ENCODE assay signal across 30 cellular contexts in the genomic region with DNA sequence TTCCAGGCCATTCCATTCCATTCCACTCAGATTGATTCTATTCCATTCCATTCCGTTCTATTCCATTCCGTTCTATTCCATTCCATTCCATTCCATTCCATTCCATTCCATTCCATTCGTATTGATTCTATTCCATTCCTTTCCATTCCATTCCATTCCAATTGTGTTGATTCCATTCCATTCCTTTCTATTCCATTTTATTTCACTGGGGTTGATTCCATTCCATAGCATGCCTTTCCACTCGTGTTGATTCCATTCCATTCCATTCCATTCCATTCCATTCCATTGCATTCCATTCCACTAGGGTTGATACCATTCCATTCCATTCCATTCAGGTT.
A peak's percentile ranks its signal among the peaks of the same experiment; 100 is the strongest.
DNase-seq lines count a peak whose midpoint lies in the region; ATAC-seq, FAIRE-seq and TF ChIP-seq lines count a peak whose summit lies in the region.
"Had no signal": no experiment of that assay in that cellular context is flagged by ENCODE, and none has a peak within 500 bp of the region (broad histone marks: within the 10 kb centered on the region; RNA-seq: fewer than 3 reads in every experiment).

No MANE protein-coding gene starts in this region.

- H3K36me3 ChIP-seq in breast epithelium (no peaks in the 10 kb centered on the region), endothelial cell of umbilical vein (ENCODE audit: control insufficient read depth in 2 of 2, extremely low read depth in 1 of 2, insufficient read depth in 2 of 2, low read length in 2 of 2) (no peaks in the 10 kb centered on the region), hepatocyte (replicated peaks; ENCODE audit: insufficient read depth, low read depth) (no peaks in the 10 kb centered on the region), upper lobe of right lung (no peaks in the 10 kb centered on the region)
- H3K36me3 ChIP-seq: left ventricle myocardium inferior, neural progenitor cell, SJCRH30, transverse colon had no signal

- peak; percentile 23 for DNase-seq in MCF 10A (ENCODE audit: unreplicated experiment)
- no peak for DNase-seq in breast epithelium (ENCODE audit: low spot score in 2 of 2)
- peak; percentile 82 for DNase-seq in endothelial cell of umbilical vein (ENCODE audit: low read depth, low spot score)
- DNase-seq in hepatocyte (ENCODE audit: low spot score) = peak; percentile 21
- DNase-seq in hypothalamus (lab: John Stamatoyannopoulos, UW) = no peak
- no peak for DNase-seq in HUDEP-2 (lab: John Stamatoyannopoulos, UW; ENCODE audit: unreplicated experiment in 76 of 76)
- DNase-seq in upper lobe of right lung = no peak
- no peak for DNase-seq in AML-193 (lab: John Stamatoyannopoulos, UW)
- DNase-seq: activated CD4-positive, alpha-beta T cell treated with anti-CD3 and anti-CD28 coated beads, Interleukin-2, amount 10 ng/mL, durations not matched to agents 7 days and 5 days; activated naive CD8-positive, alpha-beta T cell treated with anti-CD3 and anti-CD28 coated beads for 36 hours; body of pancreas; Caco-2; cortex of kidney; left ventricle myocardium inferior; NCI-H187 treated with DMSO at 0.1 percent for 48 hours; NCI-H226; PC-3; SJCRH30; stimulated activated CD4-positive, alpha-beta T cell treated with anti-CD3 and anti-CD28 coated beads, Interleukin-4, amount 100 ng/mL, for 1 hour; stimulated activated naive CD8-positive, alpha-beta T cell treated with anti-CD3 and anti-CD28 coated beads, Interleukin-15, amount 100 ng/mL, for 72 hours; T-helper 2 cell; transverse colon had no signal

- no peaks in the 10 kb centered on the region for H3K4me1 Mint-ChIP-seq in MCF 10A (ENCODE audit: insufficient read depth, unreplicated experiment)
- H3K4me1 Mint-ChIP-seq: activated CD4-positive, alpha-beta T cell treated with anti-CD3 and anti-CD28 coated beads, Interleukin-2, amount 10 ng/mL, durations not matched to agents 7 days and 5 days; activated naive CD8-positive, alpha-beta T cell treated with anti-CD3 and anti-CD28 coated beads for 36 hours; neural progenitor cell; stimulated activated naive CD8-positive, alpha-beta T cell treated with anti-CD3 and anti-CD28 coated beads, Interleukin-15, amount 100 ng/mL, for 72 hours had no signal

- H4K20me1 ChIP-seq in endothelial cell of umbilical vein (replicated peaks; ENCODE audit: control insufficient read depth, extremely low read depth, insufficient read depth, low read length) (no peaks in the 10 kb centered on the region), hepatocyte (ENCODE audit: insufficient read depth, poor library complexity, severe bottlenecking) (no peaks in the 10 kb centered on the region)

- H3K27me3 ChIP-seq in breast epithelium (no peaks in the 10 kb centered on the region), endothelial cell of umbilical vein (ENCODE audit: control insufficient read depth in 2 of 2, insufficient read depth in 2 of 2, low read length in 2 of 2) (no peaks in the 10 kb centered on the region), hepatocyte (no peaks in the 10 kb centered on the region), upper lobe of right lung (no peaks in the 10 kb centered on the region)
- H3K27me3 ChIP-seq: body of pancreas, neural progenitor cell, SJCRH30, transverse colon had no signal

- POLR2A ChIA-PET in MCF 10A (lab: Yijun Ruan, JAX) = no interaction called here
- POLR2A ChIA-PET in endothelial cell of umbilical vein (lab: Charles Lee) = no interaction called here

- H3K9me3 Mint-ChIP-seq in MCF 10A (ENCODE audit: unreplicated experiment) = peaks cover 21% of the 10 kb centered on the region

- H3K9me3 ChIP-seq in breast epithelium = peaks cover 23 to 32% of the 10 kb centered on the region in 2 donors
- H3K9me3 ChIP-seq in endothelial cell of umbilical vein (replicated peaks; ENCODE audit: control insufficient read depth, insufficient read depth, low read length) = peaks cover 48% of the 10 kb centered on the region
- H3K9me3 ChIP-seq in hepatocyte (ENCODE audit: low read depth) = peaks cover 55% of the 10 kb centered on the region
- H3K9me3 ChIP-seq in upper lobe of right lung = peaks cover 29% of the 10 kb centered on the region
- H3K9me3 ChIP-seq: left ventricle myocardium inferior had no signal

- TF ChIP-seq CTCF in MCF 10A (IDR thresholded peaks at IDR 0.05; ENCODE audit: unreplicated experiment) (no peak), breast epithelium (IDR thresholded peaks at IDR 0.05) (no peak), endothelial cell of umbilical vein (IDR thresholded peaks at IDR 0.05; ENCODE audit: extremely low read depth in 1 of 2, insufficient read depth in 1 of 2, low read depth in 1 of 2, low read length in 2 of 2) (no peak), hepatocyte (IDR thresholded peaks at IDR 0.05; ENCODE audit: poor library complexity) (no peak), upper lobe of right lung (IDR thresholded peaks at IDR 0.05) (no peak)

- 58% methylated on average over 4 of the region's 4 CpGs for WGBS in hepatocyte (ENCODE audit: low lambda C conversion rate, missing lambda C conversion rate)

- H3K4me1 ChIP-seq in breast epithelium (no peaks in the 10 kb centered on the region), endothelial cell of umbilical vein (ENCODE audit: control insufficient read depth, extremely low read depth, insufficient read depth, low read length) (no peaks in the 10 kb centered on the region), hepatocyte (ENCODE audit: insufficient read depth) (no peaks in the 10 kb centered on the region), upper lobe of right lung (no peaks in the 10 kb centered on the region)
- H3K4me1 ChIP-seq: body of pancreas, Caco-2, left ventricle myocardium inferior, neural progenitor cell, SJCRH30, transverse colon had no signal

- no peak overlapping the region for H3K9ac ChIP-seq in endothelial cell of umbilical vein (replicated peaks; ENCODE audit: extremely low read depth, insufficient read depth, low read length)
- H3K9ac ChIP-seq: neural progenitor cell had no signal

- TF ChIP-seq POLR2A in breast epithelium (IDR thresholded peaks at IDR 0.05) (no peak), endothelial cell of umbilical vein (IDR thresholded peaks at IDR 0.05; ENCODE audit: low read depth, low read length) (no peak)

- intact Hi-C loops in MCF 10A (cut with micrococcal nuclease) = no loop called here
- intact Hi-C loops in breast epithelium (cut with DNase I; ENCODE audit: low total_unique reads) = no loop called here
- intact Hi-C loops in endothelial cell of umbilical vein (cut with micrococcal nuclease) = no loop called here
- intact Hi-C loops in upper lobe of right lung (cut with DNase I) = no loop called here

- no peak overlapping the region for H3K4me2 ChIP-seq in endothelial cell of umbilical vein (ENCODE audit: insufficient read depth, low read length)
- no peak overlapping the region for H3K4me2 ChIP-seq in hepatocyte
- H3K4me2 ChIP-seq: neural progenitor cell had no signal

- H3K9me1 ChIP-seq in endothelial cell of umbilical vein (replicated peaks; ENCODE audit: control insufficient read depth, extremely low read depth, insufficient read depth, low read length) = no peaks in the 10 kb centered on the region

- H3K4me3 ChIP-seq in breast epithelium (no peak overlapping the region), endothelial cell of umbilical vein (replicated peaks in 1 of 3; ENCODE audit: insufficient read depth in 1 of 3, low read depth in 1 of 3, low read length in 3 of 3) (no peak overlapping the region), hepatocyte (no peak overlapping the region), upper lobe of right lung (no peak overlapping the region)
- H3K4me3 ChIP-seq: body of pancreas, left ventricle myocardium inferior, neural progenitor cell, SJCRH30, transverse colon had no signal

- FAIRE-seq in endothelial cell of umbilical vein (lab: Jason Lieb, UNC) = no peak
- FAIRE-seq: GM18507, H1 had no signal

- CTCF ChIA-PET in MCF 10A (lab: Yijun Ruan, JAX) = no interaction called here
- CTCF ChIA-PET in endothelial cell of umbilical vein (lab: Charles Lee) = no interaction called here

- H3K79me2 ChIP-seq in endothelial cell of umbilical vein (ENCODE audit: control insufficient read depth, insufficient read depth, low read length) (no peaks in the 10 kb centered on the region), hepatocyte (no peaks in the 10 kb centered on the region)

- no peak for ATAC-seq in upper lobe of right lung
- ATAC-seq: PC-3 had no signal

- H3K36me3 Mint-ChIP-seq in MCF 10A (ENCODE audit: insufficient read depth, unreplicated experiment) = no peaks in the 10 kb centered on the region
- H3K36me3 Mint-ChIP-seq: IgD-negative memory B cell had no signal

- no peak overlapping the region for H3K27ac Mint-ChIP-seq in MCF 10A (ENCODE audit: low read depth, unreplicated experiment)
- H3K27ac Mint-ChIP-seq: activated CD4-positive, alpha-beta T cell treated with anti-CD3 and anti-CD28 coated beads, Interleukin-2, amount 10 ng/mL, durations not matched to agents 7 days and 5 days; activated naive CD8-positive, alpha-beta T cell treated with anti-CD3 and anti-CD28 coated beads for 36 hours; activated T-helper 17 cell treated with anti-CD3 and anti-CD28 coated beads, Interleukin-2, amount 50 U/mL, for 72 hours; IgD-negative memory B cell; neural progenitor cell; stimulated activated naive CD8-positive, alpha-beta T cell treated with anti-CD3 and anti-CD28 coated beads, Interleukin-15, amount 100 ng/mL, for 72 hours had no signal

- H3K4me3 Mint-ChIP-seq in MCF 10A (ENCODE audit: unreplicated experiment) = no peak overlapping the region
- H3K4me3 Mint-ChIP-seq: activated CD4-positive, alpha-beta T cell treated with anti-CD3 and anti-CD28 coated beads, Interleukin-2, amount 10 ng/mL, durations not matched to agents 7 days and 5 days; activated naive CD8-positive, alpha-beta T cell treated with anti-CD3 and anti-CD28 coated beads for 36 hours; activated T-helper 17 cell treated with anti-CD3 and anti-CD28 coated beads, Interleukin-2, amount 50 U/mL, for 72 hours; IgD-negative memory B cell; neural progenitor cell; stimulated activated naive CD8-positive, alpha-beta T cell treated with anti-CD3 and anti-CD28 coated beads, Interleukin-15, amount 100 ng/mL, for 72 hours had no signal

- H3K9me2 ChIP-seq in hepatocyte (replicated peaks; ENCODE audit: insufficient read depth) = no peaks in the 10 kb centered on the region

- H3K27ac ChIP-seq in breast epithelium (no peak overlapping the region), endothelial cell of umbilical vein (ENCODE audit: insufficient read depth, low read depth, low read length) (no peak overlapping the region), hepatocyte (no peak overlapping the region), upper lobe of right lung (no peak overlapping the region)
- H3K27ac ChIP-seq: 22Rv1, body of pancreas, HL-60, left ventricle myocardium inferior, neural progenitor cell, SJCRH30, transverse colon, VCaP had no signal

- H3K27me3 Mint-ChIP-seq in MCF 10A (ENCODE audit: insufficient read depth, unreplicated experiment) = no peaks in the 10 kb centered on the region
- H3K27me3 Mint-ChIP-seq: activated CD4-positive, alpha-beta T cell treated with anti-CD3 and anti-CD28 coated beads, Interleukin-2, amount 10 ng/mL, durations not matched to agents 7 days and 5 days; activated naive CD8-positive, alpha-beta T cell treated with anti-CD3 and anti-CD28 coated beads for 36 hours; activated T-helper 17 cell treated with anti-CD3 and anti-CD28 coated beads, Interleukin-2, amount 50 U/mL, for 72 hours; IgD-negative memory B cell; stimulated activated naive CD8-positive, alpha-beta T cell treated with anti-CD3 and anti-CD28 coated beads, Interleukin-15, amount 100 ng/mL, for 72 hours had no signal

- BruUV-seq in MCF 10A (replicated peaks; lab: Mats Ljungman, UMichigan) = no TSS peak
- no TSS peak for BruUV-seq in endothelial cell of umbilical vein (replicated peaks; lab: Mats Ljungman, UMichigan)

- dilution Hi-C loops in endothelial cell of umbilical vein (cut with MboI; ENCODE audit: extremely low pct_ligation_motif_present, low sequenced_read_pairs) = no loop called here

- no peak overlapping the region for H2AFZ ChIP-seq in endothelial cell of umbilical vein (ENCODE audit: low read depth, low read length)
- H2AFZ ChIP-seq in hepatocyte = no peak overlapping the region
- H2AFZ ChIP-seq: neural progenitor cell had no signal

Comparison
In these comparisons a context has a peak if more than half of its experiments do, and no peak if none do; other contexts are left out.
1. DNase-seq: peak in MCF 10A (single experiment), endothelial cell of umbilical vein (single experiment) and hepatocyte (single experiment); none in breast epithelium (0 of 2), hypothalamus (0 of 51), HUDEP-2 (0 of 76), upper lobe of right lung (single experiment) and AML-193 (0 of 2).